1 cellular context compared by ENCODE assay signal in genomic region chr13:48096670-48097069, GRCh38.
TF ChIP-seq lines count a peak whose summit lies in the region.

No MANE protein-coding gene starts in this region.

TF ChIP-seq in HepG2, 621 proteins besides CTCF, POLR2A, EP300 and RAD21 (continued from another document and continues in another):
- TF ChIP-seq TFDP1 (CRISPR knock-in tag; IDR thresholded peaks at IDR 0.05; ENCODE audit: borderline replicate concordance) (no peak), PREB (CRISPR knock-in tag; IDR thresholded peaks at IDR 0.05) (no peak), CEBPG (CRISPR knock-in tag; IDR thresholded peaks at IDR 0.05) (peak; percentile 61; the same call in 1 of the 2 replicates), SCMH1 (CRISPR knock-in tag; IDR thresholded peaks at IDR 0.05; ENCODE audit: borderline replicate concordance) (no peak), ZNF3 (CRISPR knock-in tag; IDR thresholded peaks at IDR 0.05) (peak; percentile 81; the same call in 1 of the 2 replicates), ARID3A (IDR thresholded peaks at IDR 0.05; ENCODE audit: low read depth, low read length) (0 out of 2 replicates have a peak, but pooled peaks have one; percentile 19), STAG1 (CRISPR knock-in tag; IDR thresholded peaks at IDR 0.05) (peak; percentile 9; the same call in 1 of the 2 replicates), ZNF280D (CRISPR knock-in tag; IDR thresholded peaks at IDR 0.05) (0 out of 2 replicates have a peak, but pooled peaks have one; percentile 57), ZBTB14 (CRISPR knock-in tag; IDR thresholded peaks at IDR 0.05) (no peak), ZNF761 (CRISPR knock-in tag; conservative IDR thresholded peaks at IDR 0.05) (no peak), BCL3 (CRISPR knock-in tag; IDR thresholded peaks at IDR 0.05) (no peak), ZNF326 (CRISPR knock-in tag; IDR thresholded peaks at IDR 0.05; ENCODE audit: borderline replicate concordance) (no peak), MAX (IDR thresholded peaks at IDR 0.05) (0 out of 2 replicates have a peak, but pooled peaks have one; percentile 16), ZFP36 (IDR thresholded peaks at IDR 0.05; ENCODE audit: borderline replicate concordance, low read depth, low read length, partially characterized antibody) (no peak), ZNF251 (CRISPR knock-in tag; IDR thresholded peaks at IDR 0.05) (no peak), SIX4 (CRISPR knock-in tag; IDR thresholded peaks at IDR 0.05) (no peak), ZNF687 (CRISPR knock-in tag; IDR thresholded peaks at IDR 0.05) (no peak), TBP (CRISPR knock-in tag; IDR thresholded peaks at IDR 0.05) (no peak), MTA3 (CRISPR knock-in tag; IDR thresholded peaks at IDR 0.05) (no peak), REL (CRISPR knock-in tag; conservative IDR thresholded peaks at IDR 0.05) (no peak), ZNF598 (CRISPR knock-in tag; IDR thresholded peaks at IDR 0.05; ENCODE audit: borderline replicate concordance) (no peak), HNF1A (IDR thresholded peaks at IDR 0.05; ENCODE audit: low read depth) (no peak; the same call in 1 of the 2 replicates), HNF1A (CRISPR knock-in tag; IDR thresholded peaks at IDR 0.05; ENCODE audit: borderline replicate concordance) (no peak), ZNF737 (CRISPR knock-in tag; IDR thresholded peaks at IDR 0.05; ENCODE audit: borderline replicate concordance) (no peak), HNRNPLL (IDR thresholded peaks at IDR 0.05; ENCODE audit: low read depth, low read length, poor library complexity, severe bottlenecking) (no peak), ZNF740 (CRISPR knock-in tag; IDR thresholded peaks at IDR 0.05) (no peak), ZNF292 (CRISPR knock-in tag; IDR thresholded peaks at IDR 0.05; ENCODE audit: borderline replicate concordance, low read depth) (peak; percentile 45; the same call in 1 of the 2 replicates), ETV5 (CRISPR knock-in tag; IDR thresholded peaks at IDR 0.05; ENCODE audit: borderline replicate concordance) (no peak), ZNF329 (CRISPR knock-in tag; IDR thresholded peaks at IDR 0.05; ENCODE audit: low read depth) (no peak), ZSCAN25 (CRISPR knock-in tag; IDR thresholded peaks at IDR 0.05) (no peak), ZNF75D (CRISPR knock-in tag; IDR thresholded peaks at IDR 0.05; ENCODE audit: borderline replicate concordance) (no peak), MIER2 (CRISPR knock-in tag; IDR thresholded peaks at IDR 0.05) (no peak), THAP8 (CRISPR knock-in tag; IDR thresholded peaks at IDR 0.05; ENCODE audit: borderline replicate concordance) (no peak), ZSCAN5A (CRISPR knock-in tag; IDR thresholded peaks at IDR 0.05; ENCODE audit: borderline replicate concordance) (no peak), ZNF17 (CRISPR knock-in tag; IDR thresholded peaks at IDR 0.05) (no peak), HDAC1 (CRISPR knock-in tag; IDR thresholded peaks at IDR 0.05) (0 out of 2 replicates have a peak, but pooled peaks have one; percentile 49), ZNF747 (CRISPR knock-in tag; IDR thresholded peaks at IDR 0.05; ENCODE audit: borderline replicate concordance) (no peak)
